Comparison of ENCODE assay signal across 24 cellular contexts in genomic region chr3:197212290-197212689, GRCh38.
"Had no signal": no experiment of that assay in that cellular context is flagged by ENCODE, and none has a peak within 500 bp of the region (broad histone marks: within the 10 kb centered on the region; RNA-seq: fewer than 3 reads in every experiment).

No MANE protein-coding gene starts in this region.

- H3K27me3 ChIP-seq: ascending aorta, breast epithelium, heart right ventricle, sigmoid colon, transverse colon had no signal

- FAIRE-seq: urothelium cell line had no signal

- H3K9me3 ChIP-seq: ascending aorta, breast epithelium, left ventricle myocardium inferior, sigmoid colon, transverse colon had no signal

- H3K4me3 ChIP-seq: ascending aorta, breast epithelium, heart right ventricle, left ventricle myocardium inferior, sigmoid colon, transverse colon had no signal

- H3K36me3 ChIP-seq: ascending aorta, breast epithelium, heart right ventricle, left ventricle myocardium inferior, sigmoid colon, transverse colon had no signal

- DNase-seq: activated CD4-positive, alpha-beta T cell treated with anti-CD3 and anti-CD28 coated beads, Interleukin-2, amount 10 ng/mL, durations not matched to agents 7 days and 5 days; activated CD8-positive, alpha-beta memory T cell treated with anti-CD3 and anti-CD28 coated beads, Interleukin-2, amount 10 ng/mL, durations not matched to agents 7 days and 5 days; activated CD8-positive, alpha-beta T cell treated with anti-CD3 and anti-CD28 coated beads for 36 hours; activated gamma-delta T cell; activated T-cell treated with anti-CD3 and anti-CD28 coated beads for 4 hours; cortex of kidney; endodermal cell; heart right ventricle; left ventricle myocardium inferior; midbrain; natural killer cell; retina; sigmoid colon; stimulated activated CD4-positive, alpha-beta T cell treated with anti-CD3 and anti-CD28 coated beads, Interleukin-2, amount 100 ng/mL, for 48 hours; stimulated activated CD8-positive, alpha-beta memory T cell treated with anti-CD3 and anti-CD28 coated beads, Interleukin-4, amount 100 ng/mL, for 48 hours; stimulated activated naive B cell treated with anti-CD40 and anti-IgM and Interleukin-4, amounts not matched to agents 10 μg/mL and 1 μg/mL and 100 μg/mL, for 72 hours; T-helper 2 cell; transverse colon had no signal

- ATAC-seq: activated CD4-positive, CD25-positive, alpha-beta regulatory T cell treated with anti-CD3 and anti-CD28 coated beads, Interleukin-2, amount 50 U/mL, for 24 hours; activated CD8-positive, alpha-beta memory T cell treated with anti-CD3 and anti-CD28 coated beads, Interleukin-2, amount 10 ng/mL, durations not matched to agents 7 days and 5 days; activated CD8-positive, alpha-beta T cell treated with anti-CD3 and anti-CD28 coated beads for 36 hours; activated naive CD4-positive, alpha-beta T cell treated with anti-CD3 and anti-CD28 coated beads, Interleukin-2, amount 50 U/mL, for 72 hours; heart right ventricle; natural killer cell; stimulated activated naive B cell treated with anti-CD40 and anti-IgM and Interleukin-4, amounts not matched to agents 10 μg/mL and 1 μg/mL and 100 μg/mL, for 72 hours had no signal

- H3K4me1 ChIP-seq: breast epithelium had no signal

- H3K27ac ChIP-seq: ascending aorta, breast epithelium, epithelial cell of prostate, heart right ventricle, left ventricle myocardium inferior, sigmoid colon, transverse colon had no signal
